Comparison of ENCODE assay signal across 19 cellular contexts in the genomic region with DNA sequence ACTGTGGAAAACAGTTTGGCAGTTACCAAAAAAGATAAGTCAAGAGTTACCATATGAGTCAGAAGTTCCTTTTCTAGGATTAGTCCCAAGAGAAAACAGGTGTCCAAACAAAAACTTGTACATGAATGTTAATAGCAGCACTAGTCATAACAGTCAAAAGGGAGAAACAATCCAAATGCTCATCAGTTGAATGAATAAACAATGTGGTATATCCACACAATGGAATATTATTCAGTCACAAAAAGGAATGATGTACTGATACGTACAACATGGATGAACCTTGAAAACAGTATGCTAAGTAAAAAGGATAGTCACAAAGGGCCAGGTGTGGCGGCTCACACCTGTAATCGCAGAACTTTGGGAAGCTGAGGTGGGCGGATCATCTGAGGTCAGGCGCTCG. TPM values are rescaled to one million over a fixed set of nuclear protein-coding genes. Genes with fewer than 3 reads are reported as not detected.
DNase-seq lines count a peak whose midpoint lies in the region; ATAC-seq and TF ChIP-seq lines count a peak whose summit lies in the region.
"Had no signal": no experiment of that assay in that cellular context is flagged by ENCODE, and none has a peak within 500 bp of the region (broad histone marks: within the 10 kb centered on the region; RNA-seq: fewer than 3 reads in every experiment).

No MANE protein-coding gene starts in this region.

- H3K9me3 ChIP-seq in SK-N-SH (peaks cover 43% of the 10 kb centered on the region), adipocyte (ENCODE audit: control insufficient read depth, low read length) (peaks cover 88% of the 10 kb centered on the region)

- no peak overlapping the region for H3K4me3 ChIP-seq in SK-N-SH (ENCODE audit: low read depth in 2 of 2, low read length in 1 of 2)
- peak overlapping the region; percentile 58 for H3K4me3 ChIP-seq in adipocyte (ENCODE audit: low read length)
- no peak overlapping the region for H3K4me3 ChIP-seq in fibroblast of mammary gland (ENCODE audit: control insufficient read depth, low read depth, low read length)
- H3K4me3 ChIP-seq in foreskin fibroblast (ENCODE audit: low read depth in 1 of 2, low read length in 2 of 2), result no peak overlapping the region
- H3K4me3 ChIP-seq: A549 had no signal

- no peaks in the 10 kb centered on the region for H3K27me3 ChIP-seq in SK-N-SH (ENCODE audit: insufficient read depth)
- H3K27me3 ChIP-seq in adipocyte (replicated peaks; ENCODE audit: control insufficient read depth, insufficient read depth, low read length), result no peaks in the 10 kb centered on the region

- CTCF ChIA-PET in SK-N-SH (lab: Yijun Ruan, JAX), result no interaction called here

- no peak for TF ChIP-seq EP300 in SK-N-SH (IDR thresholded peaks at IDR 0.05; ENCODE audit: borderline replicate concordance in 1 of 2, low read depth in 1 of 2, low read length in 1 of 2)

- POLR2A ChIA-PET in SK-N-SH (lab: Yijun Ruan, JAX), result no interaction called here

- no peaks in the 10 kb centered on the region for H3K9me2 ChIP-seq in SK-N-SH

- H3K4me2 ChIP-seq in SK-N-SH, result no peak overlapping the region
- H3K4me2 ChIP-seq: A549, KMS-11 had no signal

- H4K20me1 ChIP-seq in SK-N-SH (ENCODE audit: insufficient read depth), result no peaks in the 10 kb centered on the region

- H3K9ac ChIP-seq in SK-N-SH (no peak overlapping the region), adipocyte (ENCODE audit: low read length) (no peak overlapping the region)
- H3K9ac ChIP-seq: KMS-11 had no signal

- no peak for DNase-seq in SK-N-SH
- no peak for DNase-seq in adipocyte (ENCODE audit: low read depth)
- peak; percentile 28 for DNase-seq in fibroblast of mammary gland (ENCODE audit: low read depth)
- no peak for DNase-seq in HUDEP-2 (lab: John Stamatoyannopoulos, UW; ENCODE audit: unreplicated experiment in 76 of 76)
- no peak for DNase-seq in GM19238 (ENCODE audit: insufficient read length, low spot score)
- no peak for DNase-seq in foreskin fibroblast
- DNase-seq: AML-193; Caco-2; CD4-positive, alpha-beta T cell; DMS153; DMS79; GDM1; HFFc6 had no signal

- H3K4me1 ChIP-seq in SK-N-SH (ENCODE audit: control insufficient read depth in 1 of 2, insufficient read depth in 2 of 2, low read depth in 1 of 2, low read length in 1 of 2), result no peaks in the 10 kb centered on the region
- H3K4me1 ChIP-seq in adipocyte (ENCODE audit: control insufficient read depth, insufficient read depth, low read length), result no peaks in the 10 kb centered on the region
- H3K4me1 ChIP-seq: A549, Caco-2 had no signal

- WGBS in SK-N-SH (ENCODE audit: low lambda C conversion rate), result 94% methylated on average over 6 of the region's 6 CpGs

- no peaks in the 10 kb centered on the region for H3F3A ChIP-seq in SK-N-SH (replicated peaks; ENCODE audit: insufficient read depth)

- H3K36me3 ChIP-seq in SK-N-SH (replicated peaks in 1 of 2; ENCODE audit: control insufficient read depth in 1 of 2, insufficient read depth in 2 of 2, low read length in 1 of 2), result peaks cover 63 to 98% of the 10 kb centered on the region in 2 experiments
- peaks cover 99% of the 10 kb centered on the region for H3K36me3 ChIP-seq in adipocyte (ENCODE audit: control insufficient read depth, insufficient read depth, low read length, severe bottlenecking)

- no peak for TF ChIP-seq RAD21 in SK-N-SH (IDR thresholded peaks at IDR 0.05; ENCODE audit: low read length)

- H3K27ac ChIP-seq in SK-N-SH (ENCODE audit: low read depth in 2 of 2, low read length in 1 of 2), result no peak overlapping the region
- H3K27ac ChIP-seq: 22Rv1, A549, C4-2B, KMS-11 had no signal

- H3K79me2 ChIP-seq in SK-N-SH (ENCODE audit: insufficient read depth), result 0 out of 2 replicates have a peak, but pooled peaks cover 7% of the 10 kb centered on the region

- ATAC-seq in SK-N-SH treated with all-trans-retinoic acid at 6 μM for 48 hours, result no peak
- ATAC-seq: A549, HCT116 had no signal

- TF ChIP-seq CTCF in SK-N-SH (IDR thresholded peaks at IDR 0.05) (no peak), fibroblast of mammary gland (conservative IDR thresholded peaks at IDR 0.05; ENCODE audit: control insufficient read depth, insufficient read depth, low read depth, low read length) (no peak), foreskin fibroblast (IDR thresholded peaks at IDR 0.05; ENCODE audit: low read depth, low read length) (no peak)

- H2AFZ ChIP-seq in SK-N-SH (ENCODE audit: low read depth), result no peak overlapping the region

TF ChIP-seq in SK-N-SH treated with all-trans-retinoic acid at 6 μM for 48 hours, 23 proteins besides CTCF, POLR2A, EP300 and RAD21:
- peak; percentile 91 for TF ChIP-seq ZNF8 (CRISPR knock-in tag; IDR thresholded peaks at IDR 0.05)
- TF ChIP-seq, protein P1, sequence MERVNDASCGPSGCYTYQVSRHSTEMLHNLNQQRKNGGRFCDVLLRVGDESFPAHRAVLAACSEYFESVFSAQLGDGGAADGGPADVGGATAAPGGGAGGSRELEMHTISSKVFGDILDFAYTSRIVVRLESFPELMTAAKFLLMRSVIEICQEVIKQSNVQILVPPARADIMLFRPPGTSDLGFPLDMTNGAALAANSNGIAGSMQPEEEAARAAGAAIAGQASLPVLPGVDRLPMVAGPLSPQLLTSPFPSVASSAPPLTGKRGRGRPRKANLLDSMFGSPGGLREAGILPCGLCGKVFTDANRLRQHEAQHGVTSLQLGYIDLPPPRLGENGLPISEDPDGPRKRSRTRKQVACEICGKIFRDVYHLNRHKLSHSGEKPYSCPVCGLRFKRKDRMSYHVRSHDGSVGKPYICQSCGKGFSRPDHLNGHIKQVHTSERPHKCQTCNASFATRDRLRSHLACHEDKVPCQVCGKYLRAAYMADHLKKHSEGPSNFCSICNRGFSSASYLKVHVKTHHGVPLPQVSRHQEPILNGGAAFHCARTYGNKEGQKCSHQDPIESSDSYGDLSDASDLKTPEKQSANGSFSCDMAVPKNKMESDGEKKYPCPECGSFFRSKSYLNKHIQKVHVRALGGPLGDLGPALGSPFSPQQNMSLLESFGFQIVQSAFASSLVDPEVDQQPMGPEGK (CRISPR knock-in tag; IDR thresholded peaks at IDR 0.05; ENCODE audit: borderline replicate concordance), result no peak
TF ChIP-seq in SK-N-SH treated with all-trans-retinoic acid at 6 μM for 48 hours: peak in this region for 1.

TF ChIP-seq in SK-N-SH, 30 proteins besides CTCF, POLR2A, EP300 and RAD21:
- TF ChIP-seq, protein P2, sequence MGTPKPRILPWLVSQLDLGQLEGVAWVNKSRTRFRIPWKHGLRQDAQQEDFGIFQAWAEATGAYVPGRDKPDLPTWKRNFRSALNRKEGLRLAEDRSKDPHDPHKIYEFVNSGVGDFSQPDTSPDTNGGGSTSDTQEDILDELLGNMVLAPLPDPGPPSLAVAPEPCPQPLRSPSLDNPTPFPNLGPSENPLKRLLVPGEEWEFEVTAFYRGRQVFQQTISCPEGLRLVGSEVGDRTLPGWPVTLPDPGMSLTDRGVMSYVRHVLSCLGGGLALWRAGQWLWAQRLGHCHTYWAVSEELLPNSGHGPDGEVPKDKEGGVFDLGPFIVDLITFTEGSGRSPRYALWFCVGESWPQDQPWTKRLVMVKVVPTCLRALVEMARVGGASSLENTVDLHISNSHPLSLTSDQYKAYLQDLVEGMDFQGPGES (IDR thresholded peaks at IDR 0.05; ENCODE audit: low read depth, low read length), result no peak
- no peak for TF ChIP-seq GABPA (IDR thresholded peaks at IDR 0.05; ENCODE audit: low read depth)
- no peak for TF ChIP-seq FOXM1 (IDR thresholded peaks at IDR 0.05; ENCODE audit: low read depth)
- no peak for TF ChIP-seq RFX5 (IDR thresholded peaks at IDR 0.05; ENCODE audit: low read length)
- TF ChIP-seq PBX3 (IDR thresholded peaks at IDR 0.05), result no peak
TF ChIP-seq in SK-N-SH: peak in this region for 0.

RNA-seq across cellular contexts. Expression of gene ZNF510, which starts 7.9 kb away (rescaled TPM):
- 2.4 and 4.8 TPM in 2 replicates for polyA plus RNA-seq in SK-N-SH (2012; rRNA removed)
- 2.6 and 3.5 TPM in 2 replicates for polyA plus RNA-seq in SK-N-SH (2012; cell fraction: cytosol; rRNA removed)
- polyA plus RNA-seq in SK-N-SH (2012; cell fraction: nucleus; rRNA removed), result 3.0 and 6.6 TPM in 2 replicates
